In the genomic region with DNA sequence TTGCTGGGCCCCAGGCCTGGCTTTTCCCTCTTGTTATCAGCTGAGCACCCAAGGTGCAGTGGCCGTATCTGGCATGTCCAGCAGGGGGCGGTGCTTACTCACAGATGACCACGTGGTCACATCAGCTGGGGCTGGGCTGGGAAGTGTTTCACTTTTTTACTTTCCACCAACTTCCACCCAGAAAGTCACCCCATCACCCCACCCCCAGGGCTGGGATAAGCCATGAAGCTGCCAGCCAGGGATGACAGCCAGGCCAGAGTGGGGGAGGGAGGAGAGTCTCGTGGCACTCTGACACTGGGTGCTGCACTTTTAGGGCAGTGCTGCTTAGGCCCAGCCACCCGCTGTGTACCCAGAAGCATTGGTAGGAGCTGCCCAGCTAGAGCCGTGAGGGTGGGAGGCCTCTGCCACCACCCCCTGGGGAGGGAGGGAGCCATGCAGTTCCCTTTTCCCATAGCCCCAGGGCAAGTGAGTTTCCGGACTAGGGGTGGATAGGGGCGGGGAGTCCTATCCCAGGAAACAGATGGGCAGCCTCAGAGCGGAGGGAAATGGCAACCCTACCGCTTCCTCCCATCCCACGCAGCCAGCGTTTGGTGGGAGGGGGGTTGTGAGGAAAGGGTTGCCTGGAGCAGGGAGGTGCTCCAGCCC, we compare ENCODE assay signal across 8 cellular contexts. TPM values are rescaled to one million over a fixed set of nuclear protein-coding genes. Genes with fewer than 3 reads are reported as not detected.
DNase-seq lines count a peak whose midpoint lies in the region; ATAC-seq, FAIRE-seq and TF ChIP-seq lines count a peak whose summit lies in the region.

No MANE protein-coding gene starts in this region.

- DNase-seq in AG08395 (ENCODE audit: low spot score): peak; percentile 93
- peak; percentile 96 for DNase-seq in M059J (ENCODE audit: low read depth)
- peak; percentile 94 for DNase-seq in activated naive CD4-positive, alpha-beta T cell treated with anti-CD3 and anti-CD28 coated beads, Interleukin-2, amount 10 ng/mL, durations not matched to agents 7 days and 5 days
- DNase-seq in frontal cortex (ENCODE audit: low spot score in 2 of 2): peak; percentile 66 to 85
- peak; percentile 99 for DNase-seq in omental fat pad (ENCODE audit: low spot score)
- peak; percentile 37 to 97 (median 86) for DNase-seq in substantia nigra (lab: John Stamatoyannopoulos, UW)

- TF ChIP-seq CTCF in omental fat pad (IDR thresholded peaks at IDR 0.05): peak in 2 of 3 donors; percentile 90 to 93

- no peaks in the 10 kb centered on the region for H3K27me3 Mint-ChIP-seq in activated naive CD4-positive, alpha-beta T cell treated with anti-CD3 and anti-CD28 coated beads, Interleukin-2, amount 10 ng/mL, durations not matched to agents 7 days and 5 days

- CTCF ChIA-PET in activated naive CD4-positive, alpha-beta T cell treated with anti-CD3 and anti-CD28 coated beads, Interleukin-2, amount 10 ng/mL, durations not matched to agents 7 days and 5 days (lab: Charles Lee): interaction anchor here (0.6 to 9.2 kb wide), 16 partner anchors 8 to 596 kb away, joined by 3 to 109 read pairs (median 4); a partner anchor contains a TSS

- H3K27ac Mint-ChIP-seq in activated naive CD4-positive, alpha-beta T cell treated with anti-CD3 and anti-CD28 coated beads, Interleukin-2, amount 10 ng/mL, durations not matched to agents 7 days and 5 days: peak overlapping the region; percentile 83

- peak overlapping the region; percentile 49 for H3K27ac ChIP-seq in substantia nigra (ENCODE audit: low read depth, low read length, poor library complexity, severe bottlenecking)

- ATAC-seq in GM18909 (IDR thresholded peaks at IDR 0.05; ENCODE audit: poor library complexity, unreplicated experiment): peak; percentile 56
- peak; percentile 98 for ATAC-seq in SK-N-SH treated with all-trans-retinoic acid at 6 μM for 48 hours
- peak; percentile 70 for ATAC-seq in omental fat pad (ENCODE audit: low FRiP score)

- FAIRE-seq in frontal cortex (lab: Jason Lieb, UNC): no peak

- peaks cover 19% of the 10 kb centered on the region for H3K36me3 Mint-ChIP-seq in activated naive CD4-positive, alpha-beta T cell treated with anti-CD3 and anti-CD28 coated beads, Interleukin-2, amount 10 ng/mL, durations not matched to agents 7 days and 5 days

- H3K9me3 Mint-ChIP-seq in activated naive CD4-positive, alpha-beta T cell treated with anti-CD3 and anti-CD28 coated beads, Interleukin-2, amount 10 ng/mL, durations not matched to agents 7 days and 5 days: no peaks in the 10 kb centered on the region

- peaks cover 42% of the 10 kb centered on the region for H3K4me1 Mint-ChIP-seq in activated naive CD4-positive, alpha-beta T cell treated with anti-CD3 and anti-CD28 coated beads, Interleukin-2, amount 10 ng/mL, durations not matched to agents 7 days and 5 days

- no peak overlapping the region for H3K4me3 Mint-ChIP-seq in activated naive CD4-positive, alpha-beta T cell treated with anti-CD3 and anti-CD28 coated beads, Interleukin-2, amount 10 ng/mL, durations not matched to agents 7 days and 5 days

TF ChIP-seq in SK-N-SH treated with all-trans-retinoic acid at 6 μM for 48 hours, 23 proteins besides CTCF, POLR2A, EP300 and RAD21:
- no peak for TF ChIP-seq BACH2 (CRISPR knock-in tag; IDR thresholded peaks at IDR 0.05; ENCODE audit: borderline replicate concordance)
- no peak for TF ChIP-seq ZFP3 (CRISPR knock-in tag; IDR thresholded peaks at IDR 0.05)
- TF ChIP-seq RARB (CRISPR knock-in tag; IDR thresholded peaks at IDR 0.05): no peak
- TF ChIP-seq ISL1 (CRISPR knock-in tag; IDR thresholded peaks at IDR 0.05): no peak
- TF ChIP-seq TCF4 (CRISPR knock-in tag; IDR thresholded peaks at IDR 0.05; ENCODE audit: borderline replicate concordance): no peak
- TF ChIP-seq CSDC2 (CRISPR knock-in tag; IDR thresholded peaks at IDR 0.05): no peak
- TF ChIP-seq TOX (CRISPR knock-in tag; IDR thresholded peaks at IDR 0.05; ENCODE audit: borderline replicate concordance): no peak
- no peak for TF ChIP-seq ZNF8 (CRISPR knock-in tag; IDR thresholded peaks at IDR 0.05)
- no peak for TF ChIP-seq GLIS3 (CRISPR knock-in tag; IDR thresholded peaks at IDR 0.05)
- TF ChIP-seq SNAI2 (CRISPR knock-in tag; IDR thresholded peaks at IDR 0.05): no peak

RNA-seq across cellular contexts. Expression of a gene that starts 6.1 kb away (rescaled TPM):
- 15.9 and 25.6 TPM in 2 replicates for total RNA-seq in M059J (2014; rRNA removed; shearing (Covaris generic))
- 3.7 TPM for total RNA-seq in frontal cortex
- total RNA-seq in omental fat pad: 10 to 100 TPM in 3 of 4 donors, 1 to 10 TPM in 1; 9.7 to 21.5 (median 13.6) TPM

RNA-seq across cellular contexts. Expression of a gene that starts 34.1 kb away (rescaled TPM):
- 1.3 and 3.4 TPM in 2 replicates for total RNA-seq in M059J (2014; rRNA removed; shearing (Covaris generic))
- 42.8 TPM for total RNA-seq in frontal cortex
- total RNA-seq in omental fat pad: 1 to 10 TPM in 3 of 4 donors, under 1 TPM in 1; 0.60 to 4.6 (median 2.6) TPM

Comparison
In these comparisons a context has a peak if more than half of its experiments do, and no peak if none do; other contexts are left out.
1. Peak in every context shown above with its lines: DNase-seq, ATAC-seq and H3K27ac ChIP-seq.